ENCODE assay signal across 1 cellular context in genomic region chr12:109277899-109278762, GRCh38.
A peak's percentile ranks its signal among the peaks of the same experiment; 100 is the strongest.
TF ChIP-seq lines count a peak whose summit lies in the region.

No MANE protein-coding gene starts in this region.

TF ChIP-seq in HepG2, 621 proteins besides CTCF, POLR2A, EP300 and RAD21 (continued from another document and continues in another):
- TF ChIP-seq ZNF850 (CRISPR knock-in tag; conservative IDR thresholded peaks at IDR 0.05) = no peak
- TF ChIP-seq ZNF3 (CRISPR knock-in tag; IDR thresholded peaks at IDR 0.05) = 0 out of 2 replicates have a peak, but pooled peaks have one; percentile 36
- no peak; the same call in 1 of the 2 replicates for TF ChIP-seq ZNF782 (CRISPR knock-in tag; IDR thresholded peaks at IDR 0.05; ENCODE audit: borderline replicate concordance)
- TF ChIP-seq ZNF577 (CRISPR knock-in tag; IDR thresholded peaks at IDR 0.05; ENCODE audit: borderline replicate concordance, low read depth) = no peak
- no peak for TF ChIP-seq PRDM4 (CRISPR knock-in tag; IDR thresholded peaks at IDR 0.05; ENCODE audit: borderline replicate concordance)
- no peak for TF ChIP-seq HINFP (CRISPR knock-in tag; IDR thresholded peaks at IDR 0.05; ENCODE audit: low read depth)
- no peak for TF ChIP-seq CC2D1A (CRISPR knock-in tag; IDR thresholded peaks at IDR 0.05)
- TF ChIP-seq IKZF5 (CRISPR knock-in tag; IDR thresholded peaks at IDR 0.05) = 0 out of 2 replicates have a peak, but pooled peaks have one; percentile 53
- peak; percentile 70; the same call in 1 of the 2 replicates for TF ChIP-seq ZNF124 (CRISPR knock-in tag; IDR thresholded peaks at IDR 0.05)
- TF ChIP-seq BRD4 (CRISPR knock-in tag; IDR thresholded peaks at IDR 0.05) = no peak
- peak; percentile 85; the same call in 1 of the 2 replicates for TF ChIP-seq SOX13 (IDR thresholded peaks at IDR 0.05)
- peak in 1 of 2 experiments; percentile 99; a peak in 2 of 4 replicates for TF ChIP-seq SOX13 (CRISPR knock-in tag; conservative IDR thresholded peaks at IDR 0.05 in 1 of 2, IDR thresholded peaks at IDR 0.05 in 1 of 2)
- no peak for TF ChIP-seq RNF219 (CRISPR knock-in tag; IDR thresholded peaks at IDR 0.05)
- no peak for TF ChIP-seq GATAD1 (CRISPR knock-in tag; IDR thresholded peaks at IDR 0.05)
- no peak for TF ChIP-seq ZNF138 (CRISPR knock-in tag; IDR thresholded peaks at IDR 0.05; ENCODE audit: low read depth)
- TF ChIP-seq ZNF777 (CRISPR knock-in tag; IDR thresholded peaks at IDR 0.05) = no peak
- TF ChIP-seq LBX2 (CRISPR knock-in tag; IDR thresholded peaks at IDR 0.05; ENCODE audit: borderline replicate concordance) = no peak
- TF ChIP-seq ATF5 (CRISPR knock-in tag; IDR thresholded peaks at IDR 0.05; ENCODE audit: low read depth) = no peak
- no peak; the same call in 1 of the 2 replicates for TF ChIP-seq HMGXB3 (CRISPR knock-in tag; IDR thresholded peaks at IDR 0.05; ENCODE audit: borderline replicate concordance)
- no peak for TF ChIP-seq PHF20 (CRISPR knock-in tag; IDR thresholded peaks at IDR 0.05)
- TF ChIP-seq GTF2F1 (IDR thresholded peaks at IDR 0.05; ENCODE audit: low read length) = no peak
- no peak; the same call in 1 of the 2 replicates for TF ChIP-seq MLXIP (CRISPR knock-in tag; IDR thresholded peaks at IDR 0.05; ENCODE audit: borderline replicate concordance)
- 0 out of 2 replicates have a peak, but pooled peaks have one; percentile 2 for TF ChIP-seq ZBTB7A (CRISPR knock-in tag; IDR thresholded peaks at IDR 0.05)
- peak; percentile 87 for TF ChIP-seq FOXO1 (CRISPR knock-in tag; IDR thresholded peaks at IDR 0.05)
- no peak for TF ChIP-seq AKNA (CRISPR knock-in tag; IDR thresholded peaks at IDR 0.05; ENCODE audit: borderline replicate concordance)
- TF ChIP-seq GTF3A (CRISPR knock-in tag; conservative IDR thresholded peaks at IDR 0.05) = no peak
- no peak for TF ChIP-seq ZNF652 (CRISPR knock-in tag; IDR thresholded peaks at IDR 0.05; ENCODE audit: borderline replicate concordance, low read depth)
- no peak for TF ChIP-seq E2F1 (CRISPR knock-in tag; IDR thresholded peaks at IDR 0.05)
- TF ChIP-seq ZBTB34 (CRISPR knock-in tag; IDR thresholded peaks at IDR 0.05) = peak; percentile 82
